ENCODE assay signal across 3 cellular contexts in genomic region chr2:228409493-228409892, GRCh38.
"Had no signal": no experiment of that assay in that cellular context is flagged by ENCODE, and none has a peak within 500 bp of the region (broad histone marks: within the 10 kb centered on the region; RNA-seq: fewer than 3 reads in every experiment).

No MANE protein-coding gene starts in this region.

- DNase-seq: GDM1, GF-D8 had no signal

- ATAC-seq: GM12878 had no signal

- H3K4me3 ChIP-seq: GM12878 had no signal
